Comparison of ENCODE assay signal across 22 cellular contexts in genomic region chr10:111648046-111648445, GRCh38.
DNase-seq lines count a peak whose midpoint lies in the region; ATAC-seq and TF ChIP-seq lines count a peak whose summit lies in the region.
"Had no signal": no experiment of that assay in that cellular context is flagged by ENCODE, and none has a peak within 500 bp of the region (broad histone marks: within the 10 kb centered on the region; RNA-seq: fewer than 3 reads in every experiment).

No MANE protein-coding gene starts in this region.

- no peak overlapping the region for H3K4me3 ChIP-seq in BJ (ENCODE audit: low read depth, low read length)
- H3K4me3 ChIP-seq: ovary, stomach, upper lobe of left lung had no signal

- POLR2A ChIA-PET in BJ (lab: Charles Lee) = no interaction called here

- H3K36me3 ChIP-seq in BJ (ENCODE audit: control insufficient read depth, insufficient read depth, low read length) = no peaks in the 10 kb centered on the region
- H3K36me3 ChIP-seq: ovary, stomach, upper lobe of left lung had no signal

- intact Hi-C loops in sciatic nerve (cut with DNase I) = no loop called here

- CTCF ChIA-PET in BJ (lab: Yijun Ruan, JAX) = interaction anchor here (1.2 kb wide), 1 partner anchor 11 kb away, joined by 3 read pairs; no protein-coding TSS in a partner anchor

- no peak for TF ChIP-seq CTCF in BJ (IDR thresholded peaks at IDR 0.05; ENCODE audit: insufficient read depth, low read depth, low read length)

- DNase-seq in BJ (ENCODE audit: low read depth) (peak; percentile 4), NCI-H446 (lab: John Stamatoyannopoulos, UW) (peak; percentile 18 to 53), fibroblast of gingiva (ENCODE audit: low read depth) (peak; percentile 89), sciatic nerve (ENCODE audit: low spot score) (no peak), activated gamma-delta T cell (lab: John Stamatoyannopoulos, UW) (no peak), pons (ENCODE audit: low spot score) (no peak)
- no peak for DNase-seq in stimulated activated naive CD4-positive, alpha-beta T cell treated with Interleukin-2 at 50 U/mL for 16 hours (lab: John Stamatoyannopoulos, UW)
- DNase-seq: activated CD4-positive, alpha-beta T cell treated with anti-CD3 and anti-CD28 coated beads for 48 hours; activated CD8-positive, alpha-beta memory T cell treated with anti-CD3 and anti-CD28 coated beads, Interleukin-2, amount 10 ng/mL, durations not matched to agents 7 days and 5 days; activated naive CD8-positive, alpha-beta T cell treated with anti-CD3 and anti-CD28 coated beads, Interleukin-2, amount 10 ng/mL, durations not matched to agents 7 days and 5 days; COR-L47; kidney glomerular epithelial cell; naive thymus-derived CD8-positive, alpha-beta T cell; NCI-H1436 treated with DMSO at 0.1 percent for 48 hours; NCI-H526; ovary; stomach; T-helper 1 cell; upper lobe of left lung had no signal

- no peaks in the 10 kb centered on the region for H3K27me3 ChIP-seq in BJ (ENCODE audit: control insufficient read depth, insufficient read depth, low read length)
- H3K27me3 ChIP-seq: ovary, stomach, upper lobe of left lung had no signal

- peak; percentile 67 for ATAC-seq in sciatic nerve
- no peak for ATAC-seq in HG03108 (IDR thresholded peaks at IDR 0.05; ENCODE audit: unreplicated experiment)
- ATAC-seq: activated CD8-positive, alpha-beta memory T cell treated with anti-CD3 and anti-CD28 coated beads, Interleukin-2, amount 10 ng/mL, durations not matched to agents 7 days and 5 days; activated T-helper 17 cell treated with anti-CD3 and anti-CD28 coated beads, Interleukin-2, amount 50 U/mL, for 72 hours; naive thymus-derived CD8-positive, alpha-beta T cell; Right ventricle myocardium inferior had no signal

Comparison
In these comparisons a context has a peak if more than half of its experiments do, and no peak if none do; other contexts are left out.
1. DNase-seq: peak in BJ (single experiment), NCI-H446 (2 of 2) and fibroblast of gingiva (single experiment); none in sciatic nerve (single experiment), activated gamma-delta T cell (single experiment), stimulated activated naive CD4-positive, alpha-beta T cell treated with Interleukin-2 at 50 U/mL for 16 hours (single experiment) and pons (single experiment).